In the genomic region with DNA sequence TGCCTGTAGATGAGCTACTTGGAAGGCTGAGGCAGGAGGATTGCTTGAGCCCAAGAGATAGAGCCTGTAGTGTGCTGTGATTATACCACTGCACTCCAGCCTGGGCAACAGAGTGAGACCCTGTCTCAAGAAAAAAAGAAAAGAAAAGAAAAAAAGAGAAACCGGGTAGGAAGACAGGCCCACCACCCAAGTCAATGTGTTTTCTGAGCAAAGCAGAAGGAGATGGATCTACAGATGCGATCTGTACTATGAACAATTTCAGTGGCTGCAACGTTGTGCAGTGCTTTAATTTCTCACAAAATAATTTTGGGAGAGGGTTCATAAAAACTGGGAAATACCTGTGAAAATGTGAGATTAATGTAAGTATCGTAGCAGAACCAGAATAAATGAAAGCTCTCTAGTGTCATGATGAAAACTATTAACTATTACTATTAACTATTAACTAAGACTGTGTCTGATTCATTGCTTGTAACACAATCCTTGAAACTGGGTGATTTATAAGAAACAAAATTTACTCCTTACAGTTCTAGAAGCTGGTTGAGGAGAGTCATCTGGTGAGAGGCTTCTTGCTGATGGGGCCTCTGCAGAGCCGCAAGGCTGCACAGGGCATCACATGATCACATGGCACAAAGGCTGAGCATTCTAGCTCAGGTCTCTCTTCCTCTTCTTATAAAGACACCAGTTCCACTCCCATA, we compare ENCODE assay signal across 8 cellular contexts.
A peak's percentile ranks its signal among the peaks of the same experiment; 100 is the strongest.
DNase-seq lines count a peak whose midpoint lies in the region; ATAC-seq and TF ChIP-seq lines count a peak whose summit lies in the region.

No MANE protein-coding gene starts in this region.

- H3K9ac ChIP-seq in neural progenitor cell: no peak overlapping the region

- POLR2A ChIA-PET in T-cell (lab: Charles Lee): interaction anchor here in 1 of 2 donors (0.5 kb wide), 1 partner anchor 128 kb away, joined by 4 read pairs; no protein-coding TSS in a partner anchor

- H3K4me2 ChIP-seq in neural progenitor cell: no peak overlapping the region

- no peaks in the 10 kb centered on the region for H4K20me1 ChIP-seq in neural progenitor cell (ENCODE audit: low read depth)

- no peak for TF ChIP-seq CTCF in neural progenitor cell (IDR thresholded peaks at IDR 0.05)

- H2AFZ ChIP-seq in neural progenitor cell (replicated peaks): no peak overlapping the region

- H3K27ac Mint-ChIP-seq in T-cell (peak overlapping the region; percentile 1 to 45), neural progenitor cell (peak overlapping the region; percentile 65)

- ATAC-seq in HG03039 (IDR thresholded peaks at IDR 0.05; ENCODE audit: unreplicated experiment) (peak; percentile 66), T-cell (replicated peaks in 1 of 4) (no peak), HG02588 (IDR thresholded peaks at IDR 0.05; ENCODE audit: unreplicated experiment) (no peak)

- H3K9me3 Mint-ChIP-seq in T-cell (no peaks in the 10 kb centered on the region), neural progenitor cell (no peaks in the 10 kb centered on the region)

- H3K4me1 Mint-ChIP-seq in T-cell (peaks cover 39 to 44% (median 39%) of the 10 kb centered on the region in 3 donors), neural progenitor cell (peaks cover 44% of the 10 kb centered on the region)

- H3K9me3 ChIP-seq in neural progenitor cell (ENCODE audit: low read depth): no peaks in the 10 kb centered on the region

- H3K27me3 Mint-ChIP-seq in T-cell: no peaks in the 10 kb centered on the region
- H3K27me3 Mint-ChIP-seq in neural progenitor cell (ENCODE audit: insufficient read depth, low read depth): peaks cover 2% of the 10 kb centered on the region

- H3K36me3 Mint-ChIP-seq in T-cell (no peaks in the 10 kb centered on the region), neural progenitor cell (no peaks in the 10 kb centered on the region)

- DNase-seq in NCI-H82 (lab: John Stamatoyannopoulos, UW): peak; percentile 48
- DNase-seq in NCI-H82 treated with DMSO at 0.1 percent for 48 hours (lab: John Stamatoyannopoulos, UW; ENCODE audit: unreplicated experiment): no peak
- no peak for DNase-seq in T-cell
- no peak for DNase-seq in neural progenitor cell (ENCODE audit: low spot score)
- DNase-seq in NCI-H446 treated with DMSO at 0.1 percent for 48 hours (lab: John Stamatoyannopoulos, UW): no peak
- DNase-seq in NCI-H146 (lab: John Stamatoyannopoulos, UW): no peak

- no peak overlapping the region for H3K27ac ChIP-seq in neural progenitor cell

- peaks cover 24% of the 10 kb centered on the region for H3K4me1 ChIP-seq in neural progenitor cell

- peak overlapping the region in 1 of 3 donors; percentile 17 for H3K4me3 Mint-ChIP-seq in T-cell
- no peak overlapping the region for H3K4me3 Mint-ChIP-seq in neural progenitor cell

- H3K27me3 ChIP-seq in neural progenitor cell: no peaks in the 10 kb centered on the region

- H3F3A ChIP-seq in neural progenitor cell (ENCODE audit: low read depth): no peaks in the 10 kb centered on the region

- H3K36me3 ChIP-seq in neural progenitor cell: no peaks in the 10 kb centered on the region

- no peaks in the 10 kb centered on the region for H3K79me2 ChIP-seq in neural progenitor cell (ENCODE audit: low read depth)

- no peak overlapping the region for H3K4me3 ChIP-seq in neural progenitor cell

- CTCF ChIA-PET in T-cell (lab: Charles Lee): interaction anchor here in 1 of 2 donors (0.5 to 0.6 kb wide), 2 partner anchors 36 to 85 kb away, joined by 3 read pairs; no protein-coding TSS in a partner anchor
